7 cellular contexts compared by ENCODE assay signal in the genomic region with DNA sequence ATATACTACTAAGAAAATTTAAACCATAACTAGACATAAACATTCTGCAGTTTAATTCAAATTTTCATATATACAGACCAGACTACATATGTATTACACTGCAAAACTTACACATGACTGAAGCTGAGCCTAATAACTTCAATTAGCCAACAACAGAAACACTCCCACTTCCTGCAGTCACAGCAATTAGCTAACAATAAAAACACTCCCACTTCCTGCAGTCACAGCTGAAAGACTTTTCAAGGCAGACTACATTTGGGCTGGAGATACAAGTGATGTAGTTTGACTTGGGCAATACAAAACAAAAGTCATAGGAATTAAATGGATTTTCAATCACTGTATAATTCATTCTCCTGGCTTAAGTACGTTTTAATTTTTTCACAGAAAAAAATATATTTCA. TPM values are rescaled to one million over a fixed set of nuclear protein-coding genes. Genes with fewer than 3 reads are reported as not detected.
DNase-seq lines count a peak whose midpoint lies in the region; ATAC-seq, FAIRE-seq and TF ChIP-seq lines count a peak whose summit lies in the region.

No MANE protein-coding gene starts in this region.

- no peaks in the 10 kb centered on the region for H3K9me3 Mint-ChIP-seq in HFFc6
- H3K9me3 Mint-ChIP-seq in effector memory CD8-positive, alpha-beta T cell, result no peaks in the 10 kb centered on the region
- no peaks in the 10 kb centered on the region for H3K9me3 Mint-ChIP-seq in activated T-helper 1 cell treated with anti-CD3 and anti-CD28 coated beads, Interleukin-12 subunit alpha, Interleukin-12 subunit beta, Interleukin-2, Interleukin-4 antibody, amounts not matched to agents 30 ng/mL and 10 ng/mL and 1 ng/mL, durations not matched to agents 14 hours and 24 hours and 36 hours

- H3K36me3 ChIP-seq in OCI-LY7 (ENCODE audit: insufficient read depth, low read length), result peaks cover 72% of the 10 kb centered on the region
- peaks cover 6 to 14% of the 10 kb centered on the region in 2 donors for H3K36me3 ChIP-seq in small intestine (ENCODE audit: control insufficient read depth in 2 of 2, insufficient read depth in 2 of 2, low read length in 2 of 2)

- H3K36me3 Mint-ChIP-seq in HFFc6 (ENCODE audit: low read depth), result peaks cover 20% of the 10 kb centered on the region
- peaks cover 76% of the 10 kb centered on the region for H3K36me3 Mint-ChIP-seq in effector memory CD8-positive, alpha-beta T cell (ENCODE audit: insufficient read depth)
- peaks cover 44% of the 10 kb centered on the region for H3K36me3 Mint-ChIP-seq in activated T-helper 1 cell treated with anti-CD3 and anti-CD28 coated beads, Interleukin-12 subunit alpha, Interleukin-12 subunit beta, Interleukin-2, Interleukin-4 antibody, amounts not matched to agents 30 ng/mL and 10 ng/mL and 1 ng/mL, durations not matched to agents 14 hours and 24 hours and 36 hours (ENCODE audit: low read depth)

- peaks cover 2% of the 10 kb centered on the region; the same call in 1 of the 2 replicates for H3K27me3 Mint-ChIP-seq in HFFc6 (ENCODE audit: insufficient read depth)
- H3K27me3 Mint-ChIP-seq in effector memory CD8-positive, alpha-beta T cell, result no peaks in the 10 kb centered on the region
- H3K27me3 Mint-ChIP-seq in activated T-helper 1 cell treated with anti-CD3 and anti-CD28 coated beads, Interleukin-12 subunit alpha, Interleukin-12 subunit beta, Interleukin-2, Interleukin-4 antibody, amounts not matched to agents 30 ng/mL and 10 ng/mL and 1 ng/mL, durations not matched to agents 14 hours and 24 hours and 36 hours (ENCODE audit: insufficient read depth), result no peaks in the 10 kb centered on the region

- intact Hi-C loops in OCI-LY7 (cut with micrococcal nuclease; ENCODE audit: unreplicated experiment), result loop anchor here (1.0 kb wide), 1 partner anchor 342 kb away; no protein-coding TSS in a partner anchor
- intact Hi-C loops in activated T-helper 1 cell treated with anti-CD3 and anti-CD28 coated beads, Interleukin-12 subunit alpha, Interleukin-12 subunit beta, Interleukin-2, Interleukin-4 antibody, amounts not matched to agents 30 ng/mL and 10 ng/mL and 1 ng/mL, durations not matched to agents 14 hours and 24 hours and 36 hours (cut with micrococcal nuclease), result loop anchor here (1.0 to 10.0 kb wide), 6 partner anchors 9 to 637 kb away; partner anchors contain the start of gene TARS3

- POLR2A ChIA-PET in OCI-LY7 (lab: Charles Lee), result interaction anchor here (0.5 kb wide), 1 partner anchor 13 kb away, joined by 3 read pairs; no protein-coding TSS in a partner anchor

- H3K4me1 Mint-ChIP-seq in HFFc6 (ENCODE audit: low read depth), result peaks cover 26% of the 10 kb centered on the region
- H3K4me1 Mint-ChIP-seq in effector memory CD8-positive, alpha-beta T cell (ENCODE audit: low read depth in 2 of 2), result peaks cover 21 to 23% of the 10 kb centered on the region in 2 donors
- H3K4me1 Mint-ChIP-seq in activated T-helper 1 cell treated with anti-CD3 and anti-CD28 coated beads, Interleukin-12 subunit alpha, Interleukin-12 subunit beta, Interleukin-2, Interleukin-4 antibody, amounts not matched to agents 30 ng/mL and 10 ng/mL and 1 ng/mL, durations not matched to agents 14 hours and 24 hours and 36 hours (ENCODE audit: low read depth), result peaks cover 22% of the 10 kb centered on the region

- no TSS peak for BruUV-seq in OCI-LY7 (replicated peaks; lab: Mats Ljungman, UMichigan)

- H3K27ac ChIP-seq in OCI-LY7 (ENCODE audit: low read depth, low read length, poor library complexity, severe bottlenecking) (peak overlapping the region; percentile 46), small intestine (ENCODE audit: low read depth in 1 of 2, low read length in 1 of 2) (no peak overlapping the region)

- no peaks in the 10 kb centered on the region for H3K9me3 ChIP-seq in OCI-LY7 (ENCODE audit: low read length)
- no peaks in the 10 kb centered on the region for H3K9me3 ChIP-seq in small intestine (ENCODE audit: control insufficient read depth, low read depth)

- DNase-seq in HFFc6 (no peak), OCI-LY7 (ENCODE audit: low spot score) (peak; percentile 57), small intestine (peak; percentile 71), NCI-H345 (lab: John Stamatoyannopoulos, UW) (no peak)
- peak; percentile 8 to 38 (median 11) for DNase-seq in effector memory CD8-positive, alpha-beta T cell
- no peak for DNase-seq in activated T-helper 1 cell treated with anti-CD3 and anti-CD28 coated beads, Interleukin-12 subunit alpha, Interleukin-12 subunit beta, Interleukin-2, Interleukin-4 antibody, amounts not matched to agents 30 ng/mL and 10 ng/mL and 1 ng/mL, durations not matched to agents 14 hours and 24 hours and 36 hours (ENCODE audit: low spot score)

- H3K27ac Mint-ChIP-seq in HFFc6, result peak overlapping the region; percentile 40
- H3K27ac Mint-ChIP-seq in effector memory CD8-positive, alpha-beta T cell, result peak overlapping the region; percentile 94
- no peak overlapping the region for H3K27ac Mint-ChIP-seq in activated T-helper 1 cell treated with anti-CD3 and anti-CD28 coated beads, Interleukin-12 subunit alpha, Interleukin-12 subunit beta, Interleukin-2, Interleukin-4 antibody, amounts not matched to agents 30 ng/mL and 10 ng/mL and 1 ng/mL, durations not matched to agents 14 hours and 24 hours and 36 hours

- H2AFZ ChIP-seq in OCI-LY7 (ENCODE audit: low read length), result no peak overlapping the region

- H3K9me2 ChIP-seq in OCI-LY7 (ENCODE audit: insufficient read depth, low read length), result no peaks in the 10 kb centered on the region

- WGBS in small intestine, 3 donors, result 45 to 60% (median 50%) methylated on average over 1 of the region's 1 CpG

- FAIRE-seq in small intestine (lab: Jason Lieb, UNC), result no peak

- no peak overlapping the region for H3K4me3 Mint-ChIP-seq in HFFc6
- peak overlapping the region in 1 of 2 donors; percentile 51 for H3K4me3 Mint-ChIP-seq in effector memory CD8-positive, alpha-beta T cell
- no peak overlapping the region for H3K4me3 Mint-ChIP-seq in activated T-helper 1 cell treated with anti-CD3 and anti-CD28 coated beads, Interleukin-12 subunit alpha, Interleukin-12 subunit beta, Interleukin-2, Interleukin-4 antibody, amounts not matched to agents 30 ng/mL and 10 ng/mL and 1 ng/mL, durations not matched to agents 14 hours and 24 hours and 36 hours

- TF ChIP-seq CTCF in HFFc6 (IDR thresholded peaks at IDR 0.05) (no peak), OCI-LY7 (conservative IDR thresholded peaks at IDR 0.05; ENCODE audit: low read length) (no peak)

- H3K27me3 ChIP-seq in small intestine (ENCODE audit: control insufficient read depth in 2 of 2, insufficient read depth in 2 of 2, low read length in 2 of 2), result no peaks in the 10 kb centered on the region

- H3K4me1 ChIP-seq in OCI-LY7 (ENCODE audit: insufficient read depth, low read length, poor library complexity, severe bottlenecking) (peaks cover 19% of the 10 kb centered on the region), small intestine (ENCODE audit: control insufficient read depth in 2 of 2, insufficient read depth in 1 of 2, low read depth in 1 of 2, low read length in 1 of 2) (peaks cover 0 to under 1% of the 10 kb centered on the region in 2 donors)

- peaks cover 5% of the 10 kb centered on the region; the same call in 1 of the 2 replicates for H3K79me2 ChIP-seq in OCI-LY7 (ENCODE audit: insufficient read depth, low read depth, low read length)

- H4K20me1 ChIP-seq in OCI-LY7 (ENCODE audit: insufficient read depth, low read length), result peaks cover 5% of the 10 kb centered on the region; the same call in 1 of the 2 replicates

- peak; percentile 90 for ATAC-seq in effector memory CD8-positive, alpha-beta T cell (replicated peaks)
- ATAC-seq in GM21576 (IDR thresholded peaks at IDR 0.05; ENCODE audit: unreplicated experiment), result no peak

- peak overlapping the region; percentile 55 for H3K4me2 ChIP-seq in OCI-LY7 (ENCODE audit: low read length)

- CTCF ChIA-PET in OCI-LY7 (lab: Charles Lee; ENCODE audit: unreplicated experiment), result interaction anchor here (2.7 kb wide), 1 partner anchor 13 kb away, joined by 10 read pairs; no protein-coding TSS in a partner anchor

- no peak overlapping the region for H3K4me3 ChIP-seq in OCI-LY7 (ENCODE audit: low read depth, low read length, poor library complexity, severe bottlenecking)
- no peak overlapping the region for H3K4me3 ChIP-seq in small intestine (ENCODE audit: low read depth in 1 of 2, low read length in 2 of 2)

RNA-seq across cellular contexts. Expression of gene TM2D3, which starts 10.3 kb away (rescaled TPM):
- total RNA-seq in HFFc6 (2021; fragmentation: NEBNext Ultra II Directional; extraction: Animal tissue kit (Norgen Biotek cat#: 25700)), result 10 to 100 TPM; 31.4 to 35.9 (median 32.5) TPM
- 28.2 and 39.0 TPM in 2 replicates for total RNA-seq in OCI-LY7 (2014; rRNA removed; shearing (Covaris generic))
- total RNA-seq in OCI-LY7 (2022), result 33.6 and 40.5 TPM in 2 replicates
- 10 to 100 TPM; 19.0 to 38.2 (median 24.9) TPM for polyA plus RNA-seq in small intestine
- 57.1 and 62.4 TPM in 2 replicates for total RNA-seq in activated T-helper 1 cell treated with anti-CD3 and anti-CD28 coated beads, Interleukin-12 subunit alpha, Interleukin-12 subunit beta, Interleukin-2, Interleukin-4 antibody, amounts not matched to agents 30 ng/mL and 10 ng/mL and 1 ng/mL, durations not matched to agents 14 hours and 24 hours and 36 hours

Comparison
In these comparisons a context has a peak if more than half of its experiments do, and no peak if none do; other contexts are left out.
1. DNase-seq: peak in OCI-LY7 (single experiment), effector memory CD8-positive, alpha-beta T cell (3 of 3) and small intestine (single experiment); none in HFFc6 (single experiment), activated T-helper 1 cell treated with anti-CD3 and anti-CD28 coated beads, Interleukin-12 subunit alpha, Interleukin-12 subunit beta, Interleukin-2, Interleukin-4 antibody, amounts not matched to agents 30 ng/mL and 10 ng/mL and 1 ng/mL, durations not matched to agents 14 hours and 24 hours and 36 hours (single experiment) and NCI-H345 (single experiment).